ENCODE assay signal across 1 cellular context in the genomic region with DNA sequence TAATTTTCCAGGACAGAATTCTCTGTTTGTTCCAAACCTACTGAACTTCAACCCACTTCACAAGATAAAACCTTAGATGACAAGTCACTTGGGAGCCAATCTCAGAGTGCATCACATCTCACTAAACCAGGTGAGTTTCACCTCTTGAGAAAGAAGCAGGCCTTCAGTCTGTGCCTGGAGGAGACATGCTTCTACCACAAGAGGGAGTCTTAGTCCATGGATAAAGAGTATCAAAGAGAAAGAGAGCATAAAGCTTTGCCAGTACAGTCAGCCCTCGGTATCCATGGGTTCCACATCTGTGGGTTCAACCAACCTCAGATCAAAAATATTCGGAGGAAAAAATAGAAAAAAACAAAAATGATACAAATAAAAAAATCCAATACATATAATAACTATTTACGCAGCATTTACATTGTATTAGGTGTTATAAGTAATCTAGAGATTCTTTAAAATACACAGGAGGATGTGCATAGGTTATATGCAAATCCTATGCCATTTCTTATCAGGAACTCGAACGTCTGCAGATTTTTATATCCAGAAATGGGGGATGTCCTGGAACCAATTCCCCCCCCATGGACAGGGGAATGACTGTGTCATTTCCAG.
TF ChIP-seq lines count a peak whose summit lies in the region.

No MANE protein-coding gene starts in this region.

TF ChIP-seq in HepG2, 621 proteins besides CTCF, POLR2A, EP300 and RAD21 (continued from another document):
- TF ChIP-seq, protein P1, sequence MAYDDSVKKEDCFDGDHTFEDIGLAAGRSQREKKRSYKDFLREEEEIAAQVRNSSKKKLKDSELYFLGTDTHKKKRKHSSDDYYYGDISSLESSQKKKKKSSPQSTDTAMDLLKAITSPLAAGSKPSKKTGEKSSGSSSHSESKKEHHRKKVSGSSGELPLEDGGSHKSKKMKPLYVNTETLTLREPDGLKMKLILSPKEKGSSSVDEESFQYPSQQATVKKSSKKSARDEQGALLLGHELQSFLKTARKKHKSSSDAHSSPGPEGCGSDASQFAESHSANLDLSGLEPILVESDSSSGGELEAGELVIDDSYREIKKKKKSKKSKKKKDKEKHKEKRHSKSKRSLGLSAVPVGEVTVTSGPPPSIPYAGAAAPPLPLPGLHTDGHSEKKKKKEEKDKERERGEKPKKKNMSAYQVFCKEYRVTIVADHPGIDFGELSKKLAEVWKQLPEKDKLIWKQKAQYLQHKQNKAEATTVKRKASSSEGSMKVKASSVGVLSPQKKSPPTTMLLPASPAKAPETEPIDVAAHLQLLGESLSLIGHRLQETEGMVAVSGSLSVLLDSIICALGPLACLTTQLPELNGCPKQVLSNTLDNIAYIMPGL (CRISPR knock-in tag; IDR thresholded peaks at IDR 0.05; ENCODE audit: borderline replicate concordance in 1 of 2, low read depth in 1 of 2), result 0 out of 4 replicates have a peak, but pooled peaks of 1 of the 2 experiments have one; percentile 32
- no peak for TF ChIP-seq SAP130 (CRISPR knock-in tag; IDR thresholded peaks at IDR 0.05; ENCODE audit: low read depth)
- TF ChIP-seq, protein P2, sequence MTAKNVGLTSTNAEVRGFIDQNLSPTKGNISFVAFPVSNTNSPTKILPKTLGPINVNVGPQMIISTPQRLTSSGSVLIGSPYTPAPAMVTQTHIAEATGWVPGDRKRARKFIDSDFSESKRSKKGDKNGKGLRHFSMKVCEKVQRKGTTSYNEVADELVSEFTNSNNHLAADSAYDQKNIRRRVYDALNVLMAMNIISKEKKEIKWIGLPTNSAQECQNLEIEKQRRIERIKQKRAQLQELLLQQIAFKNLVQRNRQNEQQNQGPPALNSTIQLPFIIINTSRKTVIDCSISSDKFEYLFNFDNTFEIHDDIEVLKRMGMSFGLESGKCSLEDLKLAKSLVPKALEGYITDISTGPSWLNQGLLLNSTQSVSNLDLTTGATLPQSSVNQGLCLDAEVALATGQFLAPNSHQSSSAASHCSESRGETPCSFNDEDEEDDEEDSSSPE (CRISPR knock-in tag; IDR thresholded peaks at IDR 0.05), result no peak
TF ChIP-seq in HepG2: peak in this region for 3.
